ENCODE assay signal across 2 cellular contexts in genomic region chr1:37553927-37554808, GRCh38.
TF ChIP-seq lines count a peak whose summit lies in the region.

Gene SNIP1 (minus strand): TSS chr1:37554293. CDS start chr1:37554229, 64 bp downstream.

TF ChIP-seq in IMR-90, 13 proteins besides CTCF, POLR2A, EP300 and RAD21:
- TF ChIP-seq RFX5 (IDR thresholded peaks at IDR 0.05; ENCODE audit: low read depth, low read length) (no peak), NFE2L2 (IDR thresholded peaks at IDR 0.05; ENCODE audit: low read depth, low read length) (no peak), CEBPB (IDR thresholded peaks at IDR 0.05; ENCODE audit: low read depth, low read length) (no peak), FOS (IDR thresholded peaks at IDR 0.05; ENCODE audit: low read depth, low read length) (0 out of 2 replicates have a peak, but pooled peaks have one; percentile 6), CHD1 (IDR thresholded peaks at IDR 0.05; ENCODE audit: low read depth, low read length) (no peak), MAFK (IDR thresholded peaks at IDR 0.05; ENCODE audit: low read depth, low read length) (no peak), BHLHE40 (IDR thresholded peaks at IDR 0.05; ENCODE audit: low read depth, low read length) (peak; percentile 87), USF2 (IDR thresholded peaks at IDR 0.05; ENCODE audit: low read depth, low read length) (peak; percentile 94), SMC3 (IDR thresholded peaks at IDR 0.05; ENCODE audit: low read depth, low read length) (no peak), ELK1 (IDR thresholded peaks at IDR 0.05; ENCODE audit: borderline replicate concordance, low read depth, low read length) (peak; percentile 32; the same call in 1 of the 2 replicates), MXI1 (IDR thresholded peaks at IDR 0.05; ENCODE audit: borderline replicate concordance, low read depth, low read length) (peak; percentile 79), RCOR1 (IDR thresholded peaks at IDR 0.05; ENCODE audit: insufficient replicate concordance, low read length) (no peak), MAZ (IDR thresholded peaks at IDR 0.05; ENCODE audit: borderline replicate concordance, low read depth, low read length) (peak; percentile 8; the same call in 1 of the 2 replicates)

TF ChIP-seq in endothelial cell of umbilical vein, 7 proteins besides CTCF, POLR2A, EP300 and RAD21:
- TF ChIP-seq JUN (IDR thresholded peaks at IDR 0.05; ENCODE audit: borderline replicate concordance, insufficient read depth, insufficient read length, low read depth) (no peak), MAX (IDR thresholded peaks at IDR 0.05; ENCODE audit: insufficient read depth, insufficient read length) (peak; percentile 78), POLR2AphosphoS5 (IDR thresholded peaks at IDR 0.05; ENCODE audit: insufficient read depth, low read depth, low read length) (peak; percentile 77), GATA2 (IDR thresholded peaks at IDR 0.05; ENCODE audit: insufficient read depth, insufficient read length, low read depth, low read length) (no peak)
